8 cellular contexts compared by ENCODE assay signal in the genomic region with DNA sequence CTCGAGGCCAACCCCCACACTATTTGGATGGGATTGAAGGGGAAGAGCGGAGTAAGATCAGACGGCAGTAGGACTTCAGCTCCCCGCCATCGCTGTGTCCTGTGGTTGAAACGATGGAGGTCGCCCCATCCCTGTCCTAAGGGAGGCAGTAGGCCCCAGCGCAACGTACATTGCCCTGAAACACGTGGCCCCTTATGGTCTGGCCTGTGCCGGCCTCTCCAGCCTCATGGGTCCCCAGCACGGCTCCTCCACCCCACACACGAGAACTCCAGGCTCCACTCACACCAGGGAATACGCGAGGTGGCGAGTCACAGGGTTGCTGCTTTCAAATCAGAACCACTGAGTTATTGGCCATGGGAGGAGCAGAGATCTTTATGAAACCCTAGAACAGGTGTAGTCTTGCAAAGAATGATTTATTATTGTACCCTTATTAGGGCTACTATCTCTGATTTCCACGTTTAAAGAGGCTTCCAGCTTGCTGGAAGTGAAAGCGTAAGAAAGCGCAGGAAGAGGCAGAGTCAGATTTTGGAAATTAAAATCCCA. TPM values are rescaled to one million over a fixed set of nuclear protein-coding genes. Genes with fewer than 3 reads are reported as not detected.
DNase-seq lines count a peak whose midpoint lies in the region; ATAC-seq and TF ChIP-seq lines count a peak whose summit lies in the region.

No MANE protein-coding gene starts in this region.

- DNase-seq in AG04449 (ENCODE audit: low read depth, low spot score) (no peak), OCI-LY7 (ENCODE audit: low spot score) (no peak), fibroblast of lung (ENCODE audit: low read depth in 2 of 2) (no peak), psoas muscle (peak; percentile 35 to 63), COR-L47 (lab: John Stamatoyannopoulos, UW) (no peak), NCI-H1417 treated with DMSO at 0.1 percent for 48 hours (lab: John Stamatoyannopoulos, UW) (no peak)
- no peak for DNase-seq in effector CD8-positive, alpha-beta T cell (lab: John Stamatoyannopoulos, UW)

- H2AFZ ChIP-seq in OCI-LY7 (ENCODE audit: low read length) (peak overlapping the region; percentile 98), fibroblast of lung (ENCODE audit: low read length) (peak overlapping the region; percentile 92)

- H3K4me2 ChIP-seq in OCI-LY7 (ENCODE audit: low read length): peak overlapping the region; percentile 63
- H3K4me2 ChIP-seq in fibroblast of lung (ENCODE audit: extremely low read depth, insufficient read depth, low read length): peak overlapping the region; percentile 75

- 0 out of 2 replicates have a peak, but pooled peaks cover 4% of the 10 kb centered on the region for H3K9me3 ChIP-seq in OCI-LY7 (ENCODE audit: low read length)
- no peaks in the 10 kb centered on the region for H3K9me3 ChIP-seq in fibroblast of lung (ENCODE audit: control insufficient read depth, insufficient read depth, low read depth, low read length)
- H3K9me3 ChIP-seq in psoas muscle: no peaks in the 10 kb centered on the region

- H3K9me2 ChIP-seq in OCI-LY7 (ENCODE audit: insufficient read depth, low read length): no peaks in the 10 kb centered on the region

- no TSS peak for BruUV-seq in OCI-LY7 (replicated peaks; lab: Mats Ljungman, UMichigan)

- ATAC-seq in GM21515 (IDR thresholded peaks at IDR 0.05; ENCODE audit: unreplicated experiment) (peak; percentile 14), psoas muscle (peak; percentile 33 to 54 (median 41))

- H3K9ac ChIP-seq in fibroblast of lung (ENCODE audit: insufficient read depth, low read length): no peak overlapping the region

- CTCF ChIA-PET in AG04449 (lab: Yijun Ruan, JAX): interaction anchor here (0.9 to 3.6 kb wide), 30 partner anchors 9 to 384 kb away, joined by 3 to 43 read pairs (median 5); a partner anchor contains a TSS
- CTCF ChIA-PET in OCI-LY7 (lab: Charles Lee; ENCODE audit: unreplicated experiment): interaction anchor here (0.5 to 1.6 kb wide), 6 partner anchors 19 to 198 kb away, joined by 3 to 11 read pairs (median 6); no protein-coding TSS in a partner anchor

- TF ChIP-seq CTCF in AG04449 (IDR thresholded peaks at IDR 0.05; ENCODE audit: insufficient read depth, low read length, missing control alignments) (no peak), OCI-LY7 (conservative IDR thresholded peaks at IDR 0.05; ENCODE audit: low read length) (peak; percentile 67; the same call in 1 of the 2 replicates), fibroblast of lung (conservative IDR thresholded peaks at IDR 0.05 in 1 of 2, IDR thresholded peaks at IDR 0.05 in 1 of 2; ENCODE audit: low read depth in 1 of 2, low read length in 2 of 2) (no peak), psoas muscle (IDR thresholded peaks at IDR 0.05) (no peak)

- peak overlapping the region; percentile 62 for H3K27ac ChIP-seq in OCI-LY7 (ENCODE audit: low read depth, low read length, poor library complexity, severe bottlenecking)
- peak overlapping the region; percentile 5 for H3K27ac ChIP-seq in fibroblast of lung (ENCODE audit: insufficient read depth, low read length)
- peak overlapping the region; percentile 66 for H3K27ac ChIP-seq in psoas muscle

- peak overlapping the region; percentile 37 for H3K4me3 ChIP-seq in AG04449 (ENCODE audit: low read depth, low read length)
- peak overlapping the region; percentile 14 for H3K4me3 ChIP-seq in OCI-LY7 (ENCODE audit: low read depth, low read length, poor library complexity, severe bottlenecking)
- peak overlapping the region; percentile 81 to 92 (median 88) for H3K4me3 ChIP-seq in fibroblast of lung (replicated peaks in 1 of 4; ENCODE audit: control extremely low read depth in 1 of 4, insufficient read depth in 1 of 4, low read depth in 3 of 4, low read length in 4 of 4)
- H3K4me3 ChIP-seq in psoas muscle: peak overlapping the region; percentile 73

- H3K4me1 ChIP-seq in OCI-LY7 (ENCODE audit: insufficient read depth, low read length, poor library complexity, severe bottlenecking) (peaks cover 21% of the 10 kb centered on the region), fibroblast of lung (ENCODE audit: control insufficient read depth, extremely low read depth, insufficient read depth, low read length) (peaks cover 2% of the 10 kb centered on the region), psoas muscle (peaks cover 18% of the 10 kb centered on the region)

- H4K20me1 ChIP-seq in OCI-LY7 (ENCODE audit: insufficient read depth, low read length) (no peaks in the 10 kb centered on the region), fibroblast of lung (ENCODE audit: control insufficient read depth, extremely low read depth, insufficient read depth, low read length) (no peaks in the 10 kb centered on the region)

- intact Hi-C loops in OCI-LY7 (cut with micrococcal nuclease; ENCODE audit: unreplicated experiment): loop anchor here (1.0 to 5.0 kb wide), 6 partner anchors 42 to 198 kb away; a partner anchor contains a TSS
- intact Hi-C loops in psoas muscle (cut with DNase I): loop anchor here in 1 of 2 donors (1.0 to 2.0 kb wide), 2 partner anchors 13 to 198 kb away; no protein-coding TSS in a partner anchor

- peaks cover 6% of the 10 kb centered on the region for H3K27me3 ChIP-seq in fibroblast of lung (ENCODE audit: control insufficient read depth, insufficient read depth, low read length)
- no peaks in the 10 kb centered on the region for H3K27me3 ChIP-seq in psoas muscle (ENCODE audit: insufficient read depth in 3 of 3, low read length in 2 of 3)

- 46 to 51% (median 50%) methylated on average over 19 of the region's 19 CpGs for WGBS in psoas muscle, 3 donors

- peaks cover 32% of the 10 kb centered on the region for H3K36me3 ChIP-seq in OCI-LY7 (ENCODE audit: insufficient read depth, low read length)
- H3K36me3 ChIP-seq in fibroblast of lung (ENCODE audit: control insufficient read depth, insufficient read depth, low read length): peaks cover 4% of the 10 kb centered on the region
- H3K36me3 ChIP-seq in psoas muscle (ENCODE audit: insufficient read depth in 1 of 2, low read depth in 1 of 2): peaks cover 0 to 18% of the 10 kb centered on the region in 2 donors

- POLR2A ChIA-PET in AG04449 (lab: Yijun Ruan, JAX) (interaction anchor here (0.8 to 1.0 kb wide), 3 partner anchors 13 to 185 kb away, joined by 3 to 5 read pairs (median 3); no protein-coding TSS in a partner anchor), OCI-LY7 (lab: Charles Lee) (interaction anchor here (0.5 to 1.3 kb wide), 7 partner anchors 12 to 254 kb away, joined by 3 to 8 read pairs (median 3); a partner anchor contains a TSS)

- peaks cover 33% of the 10 kb centered on the region for H3K79me2 ChIP-seq in OCI-LY7 (ENCODE audit: insufficient read depth, low read depth, low read length)
- peaks cover 6% of the 10 kb centered on the region for H3K79me2 ChIP-seq in fibroblast of lung (ENCODE audit: control insufficient read depth, insufficient read depth, low read length)

RNA-seq across cellular contexts. Expression of a gene that starts 0.7 kb away (rescaled TPM):
- 90.2 and 92.5 TPM in 2 replicates for total RNA-seq in OCI-LY7 (2014; rRNA removed; shearing (Covaris generic))
- 80.0 and 93.8 TPM in 2 replicates for total RNA-seq in OCI-LY7 (2022)
- 6.6 and 8.5 TPM in 2 replicates for total RNA-seq in fibroblast of lung
- 23.6 and 38.1 TPM in 2 replicates for polyA plus RNA-seq in fibroblast of lung
- polyA plus RNA-seq in fibroblast of lung (2012): 26.1 and 41.7 TPM in 2 replicates
- polyA minus RNA-seq in fibroblast of lung (ENCODE audit: low replicate concordance): 7.5 and 25.0 TPM in 2 replicates
- 10 to 100 TPM; 23.3 to 54.4 (median 33.9) TPM for total RNA-seq in psoas muscle
- 10 to 100 TPM; 42.2 to 84.2 (median 52.7) TPM for polyA plus RNA-seq in psoas muscle

RNA-seq across cellular contexts. Expression of a gene that starts 15.2 kb away (rescaled TPM):
- total RNA-seq in OCI-LY7 (2014; rRNA removed; shearing (Covaris generic)): 14.4 and 15.3 TPM in 2 replicates
- total RNA-seq in OCI-LY7 (2022) (59.6 and 64.2 TPM in 2 replicates), fibroblast of lung (19.3 and 26.6 TPM in 2 replicates), psoas muscle (10 to 100 TPM; 25.4 to 61.4 (median 46.9) TPM)
- polyA plus RNA-seq in fibroblast of lung (39.3 and 41.8 TPM in 2 replicates), psoas muscle (10 to 100 TPM; 39.0 to 96.7 (median 63.8) TPM)
- polyA plus RNA-seq in fibroblast of lung (2012): 36.0 and 37.4 TPM in 2 replicates
- 6.7 and 10.1 TPM in 2 replicates for polyA minus RNA-seq in fibroblast of lung (ENCODE audit: low replicate concordance)

RNA-seq across cellular contexts. Expression of a gene that starts 23.1 kb away (rescaled TPM):
- total RNA-seq in OCI-LY7 (2014; rRNA removed; shearing (Covaris generic)): 6.4 and 11.3 TPM in 2 replicates
- total RNA-seq in OCI-LY7 (2022) (9.2 and 10.8 TPM in 2 replicates), fibroblast of lung (8.4 and 10.5 TPM in 2 replicates), psoas muscle (10 to 100 TPM in 2 of 4 donors, 1 to 10 TPM in 2; 4.8 to 14.6 (median 9.1) TPM)
- polyA plus RNA-seq in fibroblast of lung (3.1 and 4.5 TPM in 2 replicates), psoas muscle (1 to 10 TPM; 5.3 to 7.4 (median 5.4) TPM)
- 3.5 and 8.0 TPM in 2 replicates for polyA plus RNA-seq in fibroblast of lung (2012)
- polyA minus RNA-seq in fibroblast of lung (ENCODE audit: low replicate concordance): 1.4 and 4.7 TPM in 2 replicates

RNA-seq across cellular contexts. Expression of a gene that starts 35.3 kb away (rescaled TPM):
- 15.7 and 18.8 TPM in 2 replicates for total RNA-seq in OCI-LY7 (2014; rRNA removed; shearing (Covaris generic))
- total RNA-seq in OCI-LY7 (2022) (16.4 and 17.3 TPM in 2 replicates), fibroblast of lung (7.3 and 7.7 TPM in 2 replicates), psoas muscle (1 to 10 TPM; 2.8 to 7.8 (median 5.6) TPM)
- polyA plus RNA-seq in fibroblast of lung (3.2 and 4.0 TPM in 2 replicates), psoas muscle (1 to 10 TPM; 2.3 to 7.4 (median 3.2) TPM)
- 3.6 and 4.4 TPM in 2 replicates for polyA plus RNA-seq in fibroblast of lung (2012)
- 3.7 and 5.3 TPM in 2 replicates for polyA minus RNA-seq in fibroblast of lung (ENCODE audit: low replicate concordance)

RNA-seq across cellular contexts. Expression of a gene that starts 42.0 kb away (rescaled TPM):
- 30.7 and 40.2 TPM in 2 replicates for total RNA-seq in OCI-LY7 (2014; rRNA removed; shearing (Covaris generic))
- total RNA-seq in OCI-LY7 (2022) (125 and 140 TPM in 2 replicates), fibroblast of lung (not detected in 2 replicates), psoas muscle (1 to 10 TPM; 1.1 to 3.0 (median 2.3) TPM)
- polyA plus RNA-seq in fibroblast of lung (not detected in 2 replicates), psoas muscle (under 1 TPM; 0.21 to 0.29 (median 0.27) TPM)
- polyA plus RNA-seq in fibroblast of lung (2012): not detected in 2 replicates
- polyA minus RNA-seq in fibroblast of lung (ENCODE audit: low replicate concordance): not detected in 2 replicates

Comparison
In these comparisons a context has a peak if more than half of its experiments do, and no peak if none do; other contexts are left out.
1. DNase-seq: peak in psoas muscle (2 of 2); none in AG04449 (single experiment), OCI-LY7 (single experiment), fibroblast of lung (0 of 2), COR-L47 (single experiment), effector CD8-positive, alpha-beta T cell (single experiment) and NCI-H1417 treated with DMSO at 0.1 percent for 48 hours (single experiment).
2. H3K4me3 ChIP-seq: peak in every context shown above with its lines; median percentile 88 in fibroblast of lung; 73 in psoas muscle; 37 in AG04449; 14 in OCI-LY7.
3. H3K27ac ChIP-seq: peak in every context shown above with its lines; median percentile 66 in psoas muscle; 62 in OCI-LY7; 5 in fibroblast of lung.